In the genomic region with DNA sequence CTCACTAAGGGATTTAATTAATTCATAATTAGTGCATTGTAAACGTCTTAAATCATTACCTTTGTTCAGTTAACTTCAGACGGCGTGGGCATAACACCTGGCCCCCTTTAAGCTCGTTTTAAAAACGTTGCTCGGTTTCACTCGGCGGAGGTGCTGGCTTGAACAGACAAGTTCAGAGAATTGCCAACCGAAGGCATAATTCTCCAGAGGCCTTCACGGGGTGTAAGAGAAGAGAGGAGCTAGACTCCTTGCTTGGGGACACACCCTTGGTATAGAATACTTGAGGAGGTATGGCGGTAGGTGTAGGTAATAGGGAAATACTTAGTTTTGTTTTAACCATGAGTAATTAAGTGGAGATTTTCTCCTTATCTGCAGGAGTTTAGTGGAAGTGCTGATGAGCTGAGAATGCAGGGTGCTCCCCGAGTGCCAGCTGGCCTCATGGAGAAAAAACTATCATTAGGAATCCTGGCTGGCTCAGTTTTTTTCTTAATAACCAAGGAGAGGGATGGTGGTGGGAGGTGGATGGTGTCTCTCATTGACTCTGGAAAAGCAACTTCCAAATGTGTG, we compare ENCODE assay signal across 1 cellular context.
TF ChIP-seq lines count a peak whose summit lies in the region.

No MANE protein-coding gene starts in this region.

TF ChIP-seq in HCT116, 20 proteins besides CTCF, POLR2A, EP300 and RAD21:
- TF ChIP-seq, protein P1, sequence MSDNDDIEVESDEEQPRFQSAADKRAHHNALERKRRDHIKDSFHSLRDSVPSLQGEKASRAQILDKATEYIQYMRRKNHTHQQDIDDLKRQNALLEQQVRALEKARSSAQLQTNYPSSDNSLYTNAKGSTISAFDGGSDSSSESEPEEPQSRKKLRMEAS (IDR thresholded peaks at IDR 0.05) = 0 out of 2 replicates have a peak, but pooled peaks have one; percentile 19
- TF ChIP-seq, protein P2, sequence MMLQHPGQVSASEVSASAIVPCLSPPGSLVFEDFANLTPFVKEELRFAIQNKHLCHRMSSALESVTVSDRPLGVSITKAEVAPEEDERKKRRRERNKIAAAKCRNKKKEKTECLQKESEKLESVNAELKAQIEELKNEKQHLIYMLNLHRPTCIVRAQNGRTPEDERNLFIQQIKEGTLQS (IDR thresholded peaks at IDR 0.05) = no peak
- TF ChIP-seq, protein P3, sequence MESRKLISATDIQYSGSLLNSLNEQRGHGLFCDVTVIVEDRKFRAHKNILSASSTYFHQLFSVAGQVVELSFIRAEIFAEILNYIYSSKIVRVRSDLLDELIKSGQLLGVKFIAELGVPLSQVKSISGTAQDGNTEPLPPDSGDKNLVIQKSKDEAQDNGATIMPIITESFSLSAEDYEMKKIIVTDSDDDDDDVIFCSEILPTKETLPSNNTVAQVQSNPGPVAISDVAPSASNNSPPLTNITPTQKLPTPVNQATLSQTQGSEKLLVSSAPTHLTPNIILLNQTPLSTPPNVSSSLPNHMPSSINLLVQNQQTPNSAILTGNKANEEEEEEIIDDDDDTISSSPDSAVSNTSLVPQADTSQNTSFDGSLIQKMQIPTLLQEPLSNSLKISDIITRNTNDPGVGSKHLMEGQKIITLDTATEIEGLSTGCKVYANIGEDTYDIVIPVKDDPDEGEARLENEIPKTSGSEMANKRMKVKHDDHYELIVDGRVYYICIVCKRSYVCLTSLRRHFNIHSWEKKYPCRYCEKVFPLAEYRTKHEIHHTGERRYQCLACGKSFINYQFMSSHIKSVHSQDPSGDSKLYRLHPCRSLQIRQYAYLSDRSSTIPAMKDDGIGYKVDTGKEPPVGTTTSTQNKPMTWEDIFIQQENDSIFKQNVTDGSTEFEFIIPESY (IDR thresholded peaks at IDR 0.05; ENCODE audit: extremely low read depth, insufficient replicate concordance, low read length) = no peak
- TF ChIP-seq JUND (IDR thresholded peaks at IDR 0.05) = no peak
- no peak for TF ChIP-seq ELF1 (IDR thresholded peaks at IDR 0.05; ENCODE audit: borderline replicate concordance, low read depth)
- TF ChIP-seq ZNF274 (IDR thresholded peaks at IDR 0.05; ENCODE audit: low read depth, low read length) = no peak
